Comparison of ENCODE assay signal across 1 cellular context in genomic region chr12:120528861-120529525, GRCh38.
TF ChIP-seq lines count a peak whose summit lies in the region.

Gene COQ5 (minus strand): TSS chr12:120529158. CDS start chr12:120529141, 17 bp downstream.

TF ChIP-seq in liver, 16 proteins besides CTCF, POLR2A, EP300 and RAD21 (continued from another document):
- TF ChIP-seq MAX (IDR thresholded peaks at IDR 0.05): peak; percentile 41
- peak; percentile 48 to 58 for TF ChIP-seq JUND (IDR thresholded peaks at IDR 0.05)
- TF ChIP-seq RXRA (IDR thresholded peaks at IDR 0.05): peak; percentile 87 to 88
- TF ChIP-seq YY1 (IDR thresholded peaks at IDR 0.05): peak; percentile 99
